12 cellular contexts compared by ENCODE assay signal in the genomic region with DNA sequence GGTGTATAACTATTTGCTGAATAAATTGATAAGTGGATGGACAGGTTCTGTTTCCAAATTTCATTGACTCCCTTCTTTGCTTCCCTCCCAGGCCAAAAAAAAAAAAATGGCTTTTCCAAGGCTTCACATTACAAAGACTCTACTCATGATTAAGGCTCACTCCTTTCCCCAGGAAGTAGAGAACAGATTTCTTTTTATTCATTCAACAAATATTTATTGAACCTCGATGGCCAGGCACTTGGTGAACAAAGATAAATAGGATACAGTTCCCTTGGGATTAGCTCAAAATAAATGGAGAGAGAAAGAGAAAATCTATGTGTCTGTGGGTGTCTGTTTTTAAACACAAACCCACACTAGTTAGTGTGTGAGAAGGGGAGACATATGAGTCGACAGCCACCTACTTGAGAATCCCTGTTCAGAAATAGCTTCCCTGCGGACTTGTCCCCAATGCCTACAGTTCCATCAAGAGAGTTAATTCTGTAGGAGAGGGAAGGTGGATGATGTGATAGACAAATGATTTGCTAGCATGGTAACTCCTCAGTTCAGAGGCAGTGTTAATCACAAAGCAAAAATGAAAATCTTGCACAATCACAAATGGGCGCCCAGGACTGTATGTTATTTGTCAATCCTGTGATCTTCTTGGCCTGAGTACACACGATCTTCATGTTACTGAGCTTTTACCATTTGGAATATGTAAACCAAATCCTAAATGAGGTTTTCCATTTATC. TPM values are rescaled to one million over a fixed set of nuclear protein-coding genes. Genes with fewer than 3 reads are reported as not detected.
DNase-seq lines count a peak whose midpoint lies in the region; ATAC-seq and TF ChIP-seq lines count a peak whose summit lies in the region.
"Had no signal": no experiment of that assay in that cellular context is flagged by ENCODE, and none has a peak within 500 bp of the region (broad histone marks: within the 10 kb centered on the region; RNA-seq: fewer than 3 reads in every experiment).

No MANE protein-coding gene starts in this region.

- H3K9me3 ChIP-seq in lower lobe of right lung, result no peaks in the 10 kb centered on the region
- H3K9me3 ChIP-seq in transverse colon, result no peaks in the 10 kb centered on the region

- H3K27ac Mint-ChIP-seq in activated CD4-positive, alpha-beta T cell treated with anti-CD3 and anti-CD28 coated beads, Interleukin-2, amount 10 ng/mL, durations not matched to agents 7 days and 5 days, result no peak overlapping the region

- DNase-seq in NCI-H226, result peak; percentile 34
- no peak for DNase-seq in epithelial cell of prostate (ENCODE audit: low read depth, low spot score)
- no peak for DNase-seq in lower lobe of right lung
- no peak for DNase-seq in transverse colon
- DNase-seq in posterior cingulate gyrus, result no peak
- no peak for DNase-seq in NK-92 (lab: John Stamatoyannopoulos, UW; ENCODE audit: unreplicated experiment)
- DNase-seq in activated CD4-positive, alpha-beta T cell treated with anti-CD3 and anti-CD28 coated beads, Interleukin-2, amount 10 ng/mL, durations not matched to agents 7 days and 5 days, result no peak
- DNase-seq: activated T-cell treated with anti-CD3 and anti-CD28 coated beads, Interleukin-2, amount 50 U/mL, for 4 hours; H7; hippocampal formation; NCI-H1105 had no signal

- no peak for TF ChIP-seq CTCF in lower lobe of right lung (IDR thresholded peaks at IDR 0.05)
- TF ChIP-seq CTCF in transverse colon (IDR thresholded peaks at IDR 0.05), result no peak

- CTCF ChIA-PET in activated CD4-positive, alpha-beta T cell treated with anti-CD3 and anti-CD28 coated beads, Interleukin-2, amount 10 ng/mL, durations not matched to agents 7 days and 5 days (lab: Charles Lee), result interaction anchor here (0.6 to 2.1 kb wide), 8 partner anchors 11 to 1521 kb away, joined by 3 to 4 read pairs (median 4); partner anchors contain the start of gene TRAF3IP2

- H3K36me3 ChIP-seq in lower lobe of right lung (peaks cover 10% of the 10 kb centered on the region), transverse colon (no peaks in the 10 kb centered on the region)

- H3K9me3 Mint-ChIP-seq in activated CD4-positive, alpha-beta T cell treated with anti-CD3 and anti-CD28 coated beads, Interleukin-2, amount 10 ng/mL, durations not matched to agents 7 days and 5 days, result no peaks in the 10 kb centered on the region
- H3K9me3 Mint-ChIP-seq: activated T-cell treated with anti-CD3 and anti-CD28 coated beads, Interleukin-2, amount 50 U/mL, for 4 hours had no signal

- H3K4me3 ChIP-seq in lower lobe of right lung (no peak overlapping the region), transverse colon (no peak overlapping the region)

- H3K27me3 Mint-ChIP-seq in activated CD4-positive, alpha-beta T cell treated with anti-CD3 and anti-CD28 coated beads, Interleukin-2, amount 10 ng/mL, durations not matched to agents 7 days and 5 days, result no peaks in the 10 kb centered on the region

- intact Hi-C loops in lower lobe of right lung (cut with DNase I) (no loop called here), transverse colon (cut with DNase I; ENCODE audit: low total_unique reads) (no loop called here), posterior cingulate gyrus (cut with DNase I) (no loop called here)

- H3K27me3 ChIP-seq in lower lobe of right lung (ENCODE audit: low read depth), result no peaks in the 10 kb centered on the region
- H3K27me3 ChIP-seq in transverse colon, result no peaks in the 10 kb centered on the region

- WGBS in transverse colon (ENCODE audit: low coverage in 1 of 2), 2 donors, result 68% methylated on average over 5 of the region's 5 CpGs

- no peak for TF ChIP-seq POLR2A in transverse colon (IDR thresholded peaks at IDR 0.05)

- peak overlapping the region; percentile 95 for H3K27ac ChIP-seq in epithelial cell of prostate
- H3K27ac ChIP-seq in lower lobe of right lung, result peak overlapping the region; percentile 62
- peak overlapping the region; percentile 56 to 67 (median 64) for H3K27ac ChIP-seq in transverse colon

- H3K4me3 Mint-ChIP-seq in activated CD4-positive, alpha-beta T cell treated with anti-CD3 and anti-CD28 coated beads, Interleukin-2, amount 10 ng/mL, durations not matched to agents 7 days and 5 days, result no peak overlapping the region
- H3K4me3 Mint-ChIP-seq: activated T-cell treated with anti-CD3 and anti-CD28 coated beads, Interleukin-2, amount 50 U/mL, for 4 hours had no signal

- in situ Hi-C loops in transverse colon (cut with MboI; ENCODE audit: low pct_ligation_motif_present in 1 of 4, low pct_unique_long_range_greater_than_20kb in 1 of 4, low sequenced_read_pairs in 3 of 4), result loop anchor here in 1 of 4 donors (25.0 kb wide), 1 partner anchor 98 kb away; the partner anchor contains the start of gene REV3L

- H3K36me3 Mint-ChIP-seq in activated CD4-positive, alpha-beta T cell treated with anti-CD3 and anti-CD28 coated beads, Interleukin-2, amount 10 ng/mL, durations not matched to agents 7 days and 5 days (ENCODE audit: low read depth), result peaks cover 32% of the 10 kb centered on the region

- POLR2A ChIA-PET in activated CD4-positive, alpha-beta T cell treated with anti-CD3 and anti-CD28 coated beads, Interleukin-2, amount 10 ng/mL, durations not matched to agents 7 days and 5 days (lab: Charles Lee), result no interaction called here

- peaks cover 42% of the 10 kb centered on the region for H3K4me1 Mint-ChIP-seq in activated CD4-positive, alpha-beta T cell treated with anti-CD3 and anti-CD28 coated beads, Interleukin-2, amount 10 ng/mL, durations not matched to agents 7 days and 5 days

- H3K4me1 ChIP-seq in lower lobe of right lung (peaks cover 81% of the 10 kb centered on the region), transverse colon (peaks cover 11 to 50% (median 20%) of the 10 kb centered on the region in 4 donors)

- ATAC-seq in lower lobe of right lung (peak; percentile 59 to 67), HG03196 (IDR thresholded peaks at IDR 0.05; ENCODE audit: unreplicated experiment) (no peak)
- ATAC-seq: activated T-cell treated with anti-CD3 and anti-CD28 coated beads, Interleukin-2, amount 50 U/mL, for 4 hours had no signal

- no peak for TF ChIP-seq EP300 in transverse colon (IDR thresholded peaks at IDR 0.05; ENCODE audit: low read depth)

RNA-seq across cellular contexts. Expression of gene TRAF3IP2, which starts 20.3 kb away (rescaled TPM):
- 37.5 TPM for total RNA-seq in lower lobe of right lung
- total RNA-seq in transverse colon, result 10 to 100 TPM; 33.0 to 57.8 (median 54.5) TPM
- total RNA-seq in activated CD4-positive, alpha-beta T cell treated with anti-CD3 and anti-CD28 coated beads, Interleukin-2, amount 10 ng/mL, durations not matched to agents 7 days and 5 days, result 10 to 100 TPM; 30.2 to 34.1 TPM
